ENCODE assay signal across 25 cellular contexts in genomic region chr12:44571031-44571550, GRCh38.
DNase-seq lines count a peak whose midpoint lies in the region; ATAC-seq, FAIRE-seq and TF ChIP-seq lines count a peak whose summit lies in the region.
"Had no signal": no experiment of that assay in that cellular context is flagged by ENCODE, and none has a peak within 500 bp of the region (broad histone marks: within the 10 kb centered on the region; RNA-seq: fewer than 3 reads in every experiment).

No MANE protein-coding gene starts in this region.

- DNase-seq in DMS53 treated with DMSO at 0.1 percent for 48 hours (lab: John Stamatoyannopoulos, UW; ENCODE audit: unreplicated experiment) (peak; percentile 77), bronchial epithelial cell (ENCODE audit: low read depth) (peak; percentile 23), pons (ENCODE audit: low spot score) (peak; percentile 13), RCC 7860 (ENCODE audit: low spot score) (no peak), AG20443 (ENCODE audit: low spot score) (no peak)
- DNase-seq: activated naive CD4-positive, alpha-beta T cell treated with anti-CD3 and anti-CD28 coated beads, Interleukin-2, amount 50 U/mL, for 16 hours; activated T-cell treated with anti-CD3 and anti-CD28 coated beads, Interleukin-2, amount 50 U/mL, for 4 hours; BE2C; Calu3; effector CD4-positive, alpha-beta T cell; esophagus squamous epithelium; GM23248; KG1; left lung; mucosa of descending colon; NCI-H446; spleen; stimulated activated CD4-positive, alpha-beta T cell treated with anti-CD3 and anti-CD28 coated beads, Interleukin-4, amount 100 ng/mL, for 24 hours; stimulated activated naive CD8-positive, alpha-beta T cell treated with anti-CD3 and anti-CD28 coated beads, Interleukin-15, amount 100 ng/mL, for 72 hours; T-helper 9 cell; trophoblast cell had no signal

- FAIRE-seq in bronchial epithelial cell (lab: Jason Lieb, UNC) (no peak), RCC 7860 (lab: Jason Lieb, UNC) (no peak)

- H3K4me3 ChIP-seq in bronchial epithelial cell (ENCODE audit: low read depth, low read length) = no peak overlapping the region
- H3K4me3 ChIP-seq: esophagus squamous epithelium, GM23248, left lung, mucosa of descending colon, prostate gland, spleen had no signal

- H3K36me3 ChIP-seq in bronchial epithelial cell (ENCODE audit: control insufficient read depth, insufficient read depth, low read length) = no peaks in the 10 kb centered on the region
- H3K36me3 ChIP-seq: BE2C, esophagus squamous epithelium, left lung, prostate gland, spleen had no signal

- TF ChIP-seq RAD21 in Ishikawa (IDR thresholded peaks at IDR 0.05; ENCODE audit: low read depth) = no peak

- TF ChIP-seq CTCF in bronchial epithelial cell (IDR thresholded peaks at IDR 0.05; ENCODE audit: insufficient read depth, low read length, severe bottlenecking) = no peak

- no peak for TF ChIP-seq EP300 in Ishikawa (IDR thresholded peaks at IDR 0.05; ENCODE audit: borderline replicate concordance)

- no peak for ATAC-seq in GM19463 (IDR thresholded peaks at IDR 0.05; ENCODE audit: unreplicated experiment)
- ATAC-seq: activated CD4-positive, CD25-positive, alpha-beta regulatory T cell treated with anti-CD3 and anti-CD28 coated beads, Interleukin-2, amount 50 U/mL, for 24 hours; activated T-cell treated with anti-CD3 and anti-CD28 coated beads, Interleukin-2, amount 50 U/mL, for 4 hours; left lung; mucosa of descending colon; stimulated activated naive CD8-positive, alpha-beta T cell treated with anti-CD3 and anti-CD28 coated beads, Interleukin-15, amount 100 ng/mL, for 72 hours had no signal

- no peaks in the 10 kb centered on the region for H3K27me3 ChIP-seq in bronchial epithelial cell (ENCODE audit: control insufficient read depth, insufficient read depth, low read length)
- H3K27me3 ChIP-seq: BE2C, esophagus squamous epithelium, left lung, spleen had no signal

TF ChIP-seq in Ishikawa, 13 proteins besides CTCF, POLR2A, EP300 and RAD21:
- TF ChIP-seq CEBPB (IDR thresholded peaks at IDR 0.05) = no peak
- 0 out of 2 replicates have a peak, but pooled peaks have one; percentile 31 for TF ChIP-seq TCF12 (IDR thresholded peaks at IDR 0.05; ENCODE audit: low read depth)

Comparison
In these comparisons a context has a peak if more than half of its experiments do, and no peak if none do; other contexts are left out.
1. DNase-seq: peak in DMS53 treated with DMSO at 0.1 percent for 48 hours (single experiment), bronchial epithelial cell (single experiment) and pons (single experiment); none in RCC 7860 (single experiment) and AG20443 (single experiment).